ENCODE assay signal across 12 cellular contexts in genomic region chr18:21672868-21673267, GRCh38. TPM values are rescaled to one million over a fixed set of nuclear protein-coding genes. Genes with fewer than 3 reads are reported as not detected.
DNase-seq lines count a peak whose midpoint lies in the region; ATAC-seq and TF ChIP-seq lines count a peak whose summit lies in the region.
"Had no signal": no experiment of that assay in that cellular context is flagged by ENCODE, and none has a peak within 500 bp of the region (broad histone marks: within the 10 kb centered on the region; RNA-seq: fewer than 3 reads in every experiment).

No MANE protein-coding gene starts in this region.

- H3K4me2 ChIP-seq in OCI-LY7 (ENCODE audit: low read length), result no peak overlapping the region

- no TSS peak for BruUV-seq in OCI-LY7 (replicated peaks; lab: Mats Ljungman, UMichigan)

- H3K4me1 ChIP-seq in left lung (no peaks in the 10 kb centered on the region), OCI-LY7 (ENCODE audit: insufficient read depth, low read length, poor library complexity, severe bottlenecking) (no peaks in the 10 kb centered on the region)

- H3K27ac ChIP-seq in left lung (no peak overlapping the region), OCI-LY7 (ENCODE audit: low read depth, low read length, poor library complexity, severe bottlenecking) (no peak overlapping the region)

- in situ Hi-C loops in GM13976 (cut with MboI; ENCODE audit: low sequenced_read_pairs, unreplicated experiment), result no loop called here

- H3K9me3 ChIP-seq in left lung (no peaks in the 10 kb centered on the region), OCI-LY7 (ENCODE audit: low read length) (no peaks in the 10 kb centered on the region)

- ATAC-seq in left lung, result peak; percentile 24
- no peak for ATAC-seq in GM18517 (IDR thresholded peaks at IDR 0.05; ENCODE audit: unreplicated experiment)

- H3K36me3 ChIP-seq in left lung, result peaks cover 0 to 16% of the 10 kb centered on the region in 2 donors
- H3K36me3 ChIP-seq in OCI-LY7 (ENCODE audit: insufficient read depth, low read length), result peaks cover 91% of the 10 kb centered on the region

- no peaks in the 10 kb centered on the region for H3K27me3 ChIP-seq in left lung

- intact Hi-C loops in left lung (cut with DNase I), result no loop called here
- intact Hi-C loops in OCI-LY7 (cut with micrococcal nuclease; ENCODE audit: unreplicated experiment), result no loop called here

- POLR2A ChIA-PET in OCI-LY7 (lab: Charles Lee), result interaction anchor here (0.7 kb wide), 1 partner anchor 73 kb away, joined by 3 read pairs; no protein-coding TSS in a partner anchor

- CTCF ChIA-PET in OCI-LY7 (lab: Charles Lee; ENCODE audit: unreplicated experiment), result no interaction called here

- DNase-seq in COLO668 (lab: John Stamatoyannopoulos, UW; ENCODE audit: unreplicated experiment), result peak; percentile 36
- DNase-seq in NCI-H1694 treated with DMSO at 0.1 percent for 48 hours (lab: John Stamatoyannopoulos, UW), result peak; percentile 18
- peak; percentile 50 to 77 for DNase-seq in cerebellar nuclear complex (lab: John Stamatoyannopoulos, UW)
- no peak for DNase-seq in left lung
- DNase-seq in NCI-H748 (lab: John Stamatoyannopoulos, UW; ENCODE audit: unreplicated experiment), result no peak
- DNase-seq in GM13976 (ENCODE audit: low spot score), result no peak
- no peak for DNase-seq in OCI-LY7 (ENCODE audit: low spot score)
- DNase-seq: CD8-positive, alpha-beta memory T cell; effector memory CD4-positive, alpha-beta T cell; NCI-H1092 treated with DMSO at 0.1 percent for 48 hours; stimulated activated CD4-positive, alpha-beta T cell treated with anti-CD3 and anti-CD28 coated beads, Interleukin-2, amount 100 ng/mL, for 48 hours had no signal

- no peaks in the 10 kb centered on the region for H3K9me2 ChIP-seq in OCI-LY7 (ENCODE audit: insufficient read depth, low read length)

- 0 out of 2 replicates have a peak, but pooled peaks cover 6% of the 10 kb centered on the region for H4K20me1 ChIP-seq in OCI-LY7 (ENCODE audit: insufficient read depth, low read length)

- TF ChIP-seq CTCF in left lung (IDR thresholded peaks at IDR 0.05) (no peak), GM13976 (IDR thresholded peaks at IDR 0.05; ENCODE audit: borderline replicate concordance, control extremely low read depth, extremely low read depth, insufficient read depth, missing control alignments) (no peak), OCI-LY7 (conservative IDR thresholded peaks at IDR 0.05; ENCODE audit: low read length) (no peak)

- H3K4me3 ChIP-seq in left lung (no peak overlapping the region), OCI-LY7 (ENCODE audit: low read depth, low read length, poor library complexity, severe bottlenecking) (no peak overlapping the region)

- H2AFZ ChIP-seq in OCI-LY7 (ENCODE audit: low read length), result no peak overlapping the region

- peaks cover 11% of the 10 kb centered on the region; the same call in 1 of the 2 replicates for H3K79me2 ChIP-seq in OCI-LY7 (ENCODE audit: insufficient read depth, low read depth, low read length)

RNA-seq across cellular contexts. Expression of gene ABHD3, which starts 31.7 kb away (rescaled TPM):
- 10 to 100 TPM; 29.0 to 37.5 TPM for total RNA-seq in left lung
- 126 and 154 TPM in 2 replicates for total RNA-seq in OCI-LY7 (2014; rRNA removed; shearing (Covaris generic))
- total RNA-seq in OCI-LY7 (2022), result 169 and 185 TPM in 2 replicates

Comparison
In these comparisons a context has a peak if more than half of its experiments do, and no peak if none do; other contexts are left out.
1. DNase-seq: peak in COLO668 (single experiment), NCI-H1694 treated with DMSO at 0.1 percent for 48 hours (single experiment) and cerebellar nuclear complex (2 of 2); none in left lung (0 of 2), NCI-H748 (single experiment), GM13976 (single experiment) and OCI-LY7 (single experiment).